Comparison of ENCODE assay signal across 19 cellular contexts in genomic region chr3:12307136-12307535, GRCh38. TPM values are rescaled to one million over a fixed set of nuclear protein-coding genes. Genes with fewer than 3 reads are reported as not detected.
A peak's percentile ranks its signal among the peaks of the same experiment; 100 is the strongest.
DNase-seq lines count a peak whose midpoint lies in the region; FAIRE-seq and TF ChIP-seq lines count a peak whose summit lies in the region.
"Had no signal": no experiment of that assay in that cellular context is flagged by ENCODE, and none has a peak within 500 bp of the region (broad histone marks: within the 10 kb centered on the region; RNA-seq: fewer than 3 reads in every experiment).

No MANE protein-coding gene starts in this region.

- FAIRE-seq in RCC 7860 (lab: Jason Lieb, UNC), result peak; percentile 17

- no peak overlapping the region for H3K9ac ChIP-seq in subcutaneous abdominal adipose tissue (ENCODE audit: low read length in 5 of 5)
- H3K9ac ChIP-seq: KMS-11 had no signal

- peaks cover 7 to 70% (median 61%) of the 10 kb centered on the region in 5 donors for H3K4me1 ChIP-seq in subcutaneous abdominal adipose tissue (ENCODE audit: control insufficient read depth in 5 of 5, insufficient read depth in 5 of 5, low read length in 5 of 5)
- H3K4me1 ChIP-seq: Peyer's patch had no signal

- H3K9me3 ChIP-seq in subcutaneous abdominal adipose tissue (ENCODE audit: control insufficient read depth in 5 of 5, low read length in 5 of 5), result no peaks in the 10 kb centered on the region
- H3K9me3 ChIP-seq: Peyer's patch had no signal

- TF ChIP-seq CTCF in fibroblast of villous mesenchyme (IDR thresholded peaks at IDR 0.05; ENCODE audit: insufficient read depth, low read depth, low read length), result no peak

- DNase-seq in HCEC 1CT (peak; percentile 60), RCC 7860 (ENCODE audit: low spot score) (peak; percentile 35), fibroblast of villous mesenchyme (ENCODE audit: low read depth) (peak; percentile 17), SK-N-DZ (ENCODE audit: low spot score) (no peak), NCI-H187 treated with DMSO at 0.1 percent for 48 hours (lab: John Stamatoyannopoulos, UW) (no peak), T-helper 9 cell (no peak)
- DNase-seq: DMS79, GF-D8, GOT3, MM.1S, NCI-H1105, NCI-H1930, NCI-H2171 treated with DMSO at 0.1 percent for 48 hours, NCI-H774, Peyer's patch, SW 1271 had no signal

- H3K4me3 ChIP-seq in fibroblast of villous mesenchyme (ENCODE audit: low read depth, low read length) (no peak overlapping the region), subcutaneous abdominal adipose tissue (ENCODE audit: low read depth in 1 of 5, low read length in 5 of 5) (no peak overlapping the region)
- H3K4me3 ChIP-seq: Peyer's patch had no signal

- peaks cover 1 to 17% (median 8%) of the 10 kb centered on the region in 5 donors for H3K36me3 ChIP-seq in subcutaneous abdominal adipose tissue (ENCODE audit: control insufficient read depth in 5 of 5, insufficient read depth in 5 of 5, low read length in 5 of 5)
- H3K36me3 ChIP-seq: Peyer's patch had no signal

- H3K27ac ChIP-seq in subcutaneous abdominal adipose tissue (ENCODE audit: low read depth, low read length), result peak overlapping the region; percentile 91
- H3K27ac ChIP-seq: C4-2B, KMS-11, Peyer's patch had no signal

- no peaks in the 10 kb centered on the region for H3K27me3 ChIP-seq in subcutaneous abdominal adipose tissue (ENCODE audit: control insufficient read depth in 5 of 5, insufficient read depth in 4 of 5, low read length in 5 of 5)
- H3K27me3 ChIP-seq: Peyer's patch had no signal

RNA-seq across cellular contexts. Expression of gene PPARG, which starts 18.3 kb away (rescaled TPM):
- 3.5 and 4.7 TPM in 2 replicates for total RNA-seq in fibroblast of villous mesenchyme
- 3.7 and 5.1 TPM in 2 replicates for polyA plus RNA-seq in SK-N-DZ (2014; cell fraction: cytosol; rRNA removed)
- polyA plus RNA-seq in SK-N-DZ (2014; cell fraction: nucleus; rRNA removed), result 3.0 and 3.2 TPM in 2 replicates

Comparison
In these comparisons a context has a peak if more than half of its experiments do, and no peak if none do; other contexts are left out.
1. DNase-seq: peak in HCEC 1CT (single experiment), RCC 7860 (single experiment) and fibroblast of villous mesenchyme (single experiment); none in SK-N-DZ (single experiment), NCI-H187 treated with DMSO at 0.1 percent for 48 hours (single experiment) and T-helper 9 cell (single experiment).